Comparison of ENCODE assay signal across 19 cellular contexts in the genomic region with DNA sequence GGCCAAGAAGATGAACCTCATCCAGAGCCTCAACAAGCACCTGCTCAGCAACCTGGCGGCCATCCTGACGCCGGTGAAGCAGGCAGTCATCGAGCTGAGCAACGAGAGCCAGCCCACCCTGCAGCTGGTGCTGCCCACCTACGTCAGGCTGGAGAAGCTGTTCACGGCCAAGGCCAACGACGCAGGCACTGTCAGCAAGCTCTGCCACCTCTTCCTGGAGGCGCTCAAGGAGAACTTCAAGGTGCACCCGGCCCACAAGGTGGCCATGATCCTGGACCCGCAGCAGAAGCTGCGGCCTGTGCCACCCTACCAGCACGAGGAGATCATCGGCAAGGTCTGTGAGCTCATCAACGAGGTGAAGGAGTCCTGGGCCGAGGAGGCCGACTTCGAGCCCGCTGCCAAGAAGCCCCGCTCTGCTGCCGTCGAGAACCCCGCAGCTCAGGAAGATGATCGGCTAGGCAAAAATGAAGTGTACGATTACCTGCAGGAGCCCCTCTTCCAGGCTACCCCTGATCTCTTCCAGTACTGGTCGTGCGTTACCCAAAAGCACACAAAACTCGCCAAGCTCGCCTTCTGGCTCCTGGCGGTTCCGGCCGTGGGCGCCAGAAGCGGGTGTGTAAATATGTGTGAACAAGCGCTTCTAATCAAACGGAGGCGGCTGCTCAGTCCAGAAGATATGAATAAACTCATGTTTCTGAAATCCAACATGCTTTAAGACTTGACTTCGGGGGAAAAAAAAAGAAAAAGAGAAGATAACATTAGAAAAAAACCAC. TPM values are rescaled to one million over a fixed set of nuclear protein-coding genes. Genes with fewer than 3 reads are reported as not detected.
"Had no signal": no experiment of that assay in that cellular context is flagged by ENCODE, and none has a peak within 500 bp of the region (broad histone marks: within the 10 kb centered on the region; RNA-seq: fewer than 3 reads in every experiment).

No MANE protein-coding gene starts in this region.

- H3K27me3 Mint-ChIP-seq: brain; stimulated activated naive CD8-positive, alpha-beta T cell treated with anti-CD3 and anti-CD28 coated beads, Interleukin-15, Interleukin-2, amounts not matched to agents 100 ng/mL and 50 ng/mL, for 24 hours had no signal

- H3K4me3 Mint-ChIP-seq: activated naive CD4-positive, alpha-beta T cell treated with anti-CD3 and anti-CD28 coated beads for 36 hours; activated naive CD8-positive, alpha-beta T cell treated with anti-CD3 and anti-CD28 coated beads, Interleukin-2, amount 50 U/mL, for 24 hours; activated T-helper 17 cell treated with anti-CD3 and anti-CD28 coated beads, Interleukin-2, amount 50 U/mL, for 72 hours; brain; naive thymus-derived CD8-positive, alpha-beta T cell; stimulated activated naive CD8-positive, alpha-beta T cell treated with anti-CD3 and anti-CD28 coated beads, Interleukin-15, Interleukin-2, amounts not matched to agents 100 ng/mL and 50 ng/mL, for 24 hours had no signal

- H3K27ac ChIP-seq: colonic mucosa, thoracic aorta had no signal

- H3K36me3 ChIP-seq: colonic mucosa had no signal

- H3K4me3 ChIP-seq: colonic mucosa, thoracic aorta had no signal

- ATAC-seq: activated naive CD8-positive, alpha-beta T cell treated with anti-CD3 and anti-CD28 coated beads, Interleukin-2, amount 50 U/mL, for 24 hours; activated T-helper 17 cell treated with anti-CD3 and anti-CD28 coated beads, Interleukin-2, amount 50 U/mL, for 72 hours; left ventricle myocardium superior; naive thymus-derived CD8-positive, alpha-beta T cell had no signal

- H3K9me3 Mint-ChIP-seq: activated naive CD4-positive, alpha-beta T cell treated with anti-CD3 and anti-CD28 coated beads for 36 hours; activated naive CD8-positive, alpha-beta T cell treated with anti-CD3 and anti-CD28 coated beads, Interleukin-2, amount 50 U/mL, for 24 hours; activated T-helper 17 cell treated with anti-CD3 and anti-CD28 coated beads, Interleukin-2, amount 50 U/mL, for 72 hours; naive thymus-derived CD8-positive, alpha-beta T cell; stimulated activated naive CD8-positive, alpha-beta T cell treated with anti-CD3 and anti-CD28 coated beads, Interleukin-15, Interleukin-2, amounts not matched to agents 100 ng/mL and 50 ng/mL, for 24 hours had no signal

- H3K4me1 ChIP-seq: colonic mucosa had no signal

- H3K9me3 ChIP-seq: colonic mucosa, thoracic aorta had no signal

- DNase-seq: activated CD4-positive, alpha-beta T cell treated with anti-CD3 and anti-CD28 coated beads, Interleukin-2, amount 50 U/mL, for 4 hours; activated CD4-positive, CD25-positive, alpha-beta regulatory T cell treated with anti-CD3 and anti-CD28 coated beads, Interleukin-2, amount 50 U/mL, for 72 hours; activated naive CD4-positive, alpha-beta T cell treated with anti-CD3 and anti-CD28 coated beads for 36 hours; activated naive CD8-positive, alpha-beta T cell treated with anti-CD3 and anti-CD28 coated beads, Interleukin-2, amount 50 U/mL, for 24 hours; activated T-cell treated with anti-CD3 and anti-CD28 coated beads, Interleukin-2, amount 50 U/mL, for 1 hour; anterior cingulate cortex; central memory CD4-positive, alpha-beta T cell; colonic mucosa; hypothalamus; left ventricle myocardium superior; mesendoderm; naive thymus-derived CD8-positive, alpha-beta T cell had no signal

- H3K27me3 ChIP-seq: colonic mucosa had no signal

- H3K4me1 Mint-ChIP-seq: activated naive CD8-positive, alpha-beta T cell treated with anti-CD3 and anti-CD28 coated beads, Interleukin-2, amount 50 U/mL, for 24 hours; activated T-helper 17 cell treated with anti-CD3 and anti-CD28 coated beads, Interleukin-2, amount 50 U/mL, for 72 hours; brain; naive thymus-derived CD8-positive, alpha-beta T cell had no signal

- H3K27ac Mint-ChIP-seq: activated naive CD4-positive, alpha-beta T cell treated with anti-CD3 and anti-CD28 coated beads for 36 hours; activated naive CD8-positive, alpha-beta T cell treated with anti-CD3 and anti-CD28 coated beads, Interleukin-2, amount 50 U/mL, for 24 hours; activated T-helper 17 cell treated with anti-CD3 and anti-CD28 coated beads, Interleukin-2, amount 50 U/mL, for 72 hours; stimulated activated naive CD8-positive, alpha-beta T cell treated with anti-CD3 and anti-CD28 coated beads, Interleukin-15, Interleukin-2, amounts not matched to agents 100 ng/mL and 50 ng/mL, for 24 hours had no signal

RNA-seq across cellular contexts. Expression of a gene that starts 28.5 kb away (rescaled TPM):
- total RNA-seq: activated naive CD4-positive, alpha-beta T cell treated with anti-CD3 and anti-CD28 coated beads for 36 hours; activated T-helper 17 cell treated with anti-CD3 and anti-CD28 coated beads, Interleukin-2, amount 50 U/mL, for 72 hours; kidney epithelial cell; left ventricle myocardium superior; naive thymus-derived CD8-positive, alpha-beta T cell; T-helper 1 cell treated with Interleukin-12 subunit alpha and Interleukin-12 subunit beta and Interleukin-4 antibody, amounts not matched to agents 30 ng/mL and 1 ng/mL, for 36 hours; thoracic aorta; urinary bladder had no signal
- polyA plus RNA-seq: naive thymus-derived CD8-positive, alpha-beta T cell had no signal

RNA-seq across cellular contexts. Expression of a gene that starts 49.5 kb away (rescaled TPM):
- total RNA-seq: activated naive CD4-positive, alpha-beta T cell treated with anti-CD3 and anti-CD28 coated beads for 36 hours; activated T-helper 17 cell treated with anti-CD3 and anti-CD28 coated beads, Interleukin-2, amount 50 U/mL, for 72 hours; left ventricle myocardium superior; naive thymus-derived CD8-positive, alpha-beta T cell; T-helper 1 cell treated with Interleukin-12 subunit alpha and Interleukin-12 subunit beta and Interleukin-4 antibody, amounts not matched to agents 30 ng/mL and 1 ng/mL, for 36 hours; thoracic aorta had no signal
- polyA plus RNA-seq: naive thymus-derived CD8-positive, alpha-beta T cell had no signal
